32 cellular contexts compared by ENCODE assay signal in genomic region chr10:52297727-52298126, GRCh38. TPM values are rescaled to one million over a fixed set of nuclear protein-coding genes. Genes with fewer than 3 reads are reported as not detected.
"Had no signal": no experiment of that assay in that cellular context is flagged by ENCODE, and none has a peak within 500 bp of the region (broad histone marks: within the 10 kb centered on the region; RNA-seq: fewer than 3 reads in every experiment).

No MANE protein-coding gene starts in this region.

- H3K27me3 ChIP-seq: esophagus muscularis mucosa, foreskin keratinocyte, gastroesophageal sphincter, heart left ventricle, left lung, neutrophil, right atrium auricular region, stomach, thyroid gland, vagina had no signal

- DNase-seq: effector memory CD4-positive, alpha-beta T cell; foreskin keratinocyte; heart left ventricle; hippocampal formation; left cardiac atrium; left lung; mesenchymal stem cell; mucosa of descending colon; naive B cell; stimulated activated CD4-positive, alpha-beta T cell treated with anti-CD3 and anti-CD28 coated beads, Interleukin-12 subunit alpha, Interleukin-12 subunit beta, amount 100 ng/mL, for 4 hours; stimulated activated CD4-positive, alpha-beta T cell treated with anti-CD3 and anti-CD28 coated beads, Interleukin-1b, Interleukin-23, amount 100 ng/mL, for 48 hours; stimulated activated CD4-positive, alpha-beta T cell treated with anti-CD3 and anti-CD28 coated beads, Interleukin-4, amount 100 ng/mL, for 1 hour; stimulated activated CD8-positive, alpha-beta memory T cell treated with anti-CD3 and anti-CD28 coated beads, Interleukin-4, amount 100 ng/mL, for 48 hours; stimulated activated naive CD4-positive, alpha-beta T cell; stomach; thyroid gland; trophoblast cell had no signal

- H3K27me3 Mint-ChIP-seq: dendritic cell treated with granulocyte-macrophage colony-stimulating factor and Interleukin-4, amounts not matched to agents 40 ng/mL and 50 ng/mL, for 4 days; naive B cell had no signal

- H2AFZ ChIP-seq: parathyroid adenoma had no signal

- H3K4me3 Mint-ChIP-seq: dendritic cell treated with granulocyte-macrophage colony-stimulating factor and Interleukin-4, amounts not matched to agents 40 ng/mL and 50 ng/mL, for 4 days; mesothelial cell of epicardium; naive B cell; natural killer cell treated with Interleukin-12 subunit alpha and Interleukin-12 subunit beta and Interleukin-15 and Interleukin-18, amount 100 ng/mL, for 72 hours; neural crest cell had no signal

- H3K79me2 ChIP-seq: parathyroid adenoma had no signal

- H3K4me2 ChIP-seq: smooth muscle cell had no signal

- H3K36me3 Mint-ChIP-seq: naive B cell; natural killer cell treated with Interleukin-12 subunit alpha and Interleukin-12 subunit beta and Interleukin-15 and Interleukin-18, amount 100 ng/mL, for 72 hours had no signal

- H3K9me3 ChIP-seq: esophagus muscularis mucosa, mucosa of descending colon, neutrophil, prostate gland, right atrium auricular region, stomach, thyroid gland, vagina had no signal

- FAIRE-seq: endothelial cell of umbilical vein, islet of Langerhans had no signal

- H3K4me1 ChIP-seq: esophagus muscularis mucosa, gastroesophageal sphincter, heart left ventricle, left lung, parathyroid adenoma, prostate gland, right atrium auricular region, stomach, thyroid gland, vagina had no signal

- H3K4me1 Mint-ChIP-seq: naive B cell, neural crest cell had no signal

- H3K4me3 ChIP-seq: esophagus muscularis mucosa, gastroesophageal sphincter, heart left ventricle, left lung, mucosa of descending colon, prostate gland, right atrium auricular region, smooth muscle cell, stomach, thyroid gland, vagina had no signal

- H3K27ac ChIP-seq: esophagus muscularis mucosa, foreskin keratinocyte, gastroesophageal sphincter, heart left ventricle, left lung, neutrophil, parathyroid adenoma, prostate gland, right atrium auricular region, stomach, thyroid gland, vagina had no signal

- H3K36me3 ChIP-seq: left lung, neutrophil, prostate gland, right atrium auricular region, stomach, thyroid gland, vagina had no signal

- H3K9me3 Mint-ChIP-seq: dendritic cell treated with granulocyte-macrophage colony-stimulating factor and Interleukin-4, amounts not matched to agents 40 ng/mL and 50 ng/mL, for 4 days; neural crest cell had no signal

- H3K9ac ChIP-seq: parathyroid adenoma had no signal

- H3K27ac Mint-ChIP-seq: dendritic cell treated with granulocyte-macrophage colony-stimulating factor and Interleukin-4, amounts not matched to agents 40 ng/mL and 50 ng/mL, for 4 days; mesothelial cell of epicardium; naive B cell; natural killer cell treated with Interleukin-12 subunit alpha and Interleukin-12 subunit beta and Interleukin-15 and Interleukin-18, amount 100 ng/mL, for 72 hours had no signal

- ATAC-seq: foreskin keratinocyte; gastroesophageal sphincter; heart left ventricle; left cardiac atrium; left lung; mucosa of descending colon; natural killer cell treated with Interleukin-12 subunit alpha and Interleukin-12 subunit beta and Interleukin-15 and Interleukin-18, amount 100 ng/mL, for 72 hours; sciatic nerve had no signal

RNA-seq across cellular contexts. Expression of gene DKK1, which starts 16.4 kb away (rescaled TPM):
- total RNA-seq: left cardiac atrium; natural killer cell treated with Interleukin-12 subunit alpha and Interleukin-12 subunit beta and Interleukin-15 and Interleukin-18, amount 100 ng/mL, for 72 hours had no signal
